In the genomic region with DNA sequence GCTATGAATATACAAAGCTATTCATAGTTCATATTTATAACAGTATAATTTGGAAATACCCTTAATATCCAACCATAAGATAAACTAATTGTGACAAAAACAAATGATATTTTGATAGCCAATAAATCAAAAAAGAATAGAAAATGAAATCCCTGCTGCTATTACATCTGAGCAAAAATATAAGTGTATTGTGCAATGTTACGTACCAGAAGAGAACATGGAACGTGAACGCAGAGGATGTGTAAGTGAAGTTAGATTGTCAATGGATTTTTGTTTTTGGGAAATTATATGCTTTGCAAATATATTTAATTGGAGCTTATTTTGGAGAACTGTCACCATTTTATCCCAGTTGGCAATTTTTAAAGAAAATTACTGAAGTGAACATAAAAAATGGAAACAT, we compare ENCODE assay signal across 8 cellular contexts.
"Had no signal": no experiment of that assay in that cellular context is flagged by ENCODE, and none has a peak within 500 bp of the region (broad histone marks: within the 10 kb centered on the region; RNA-seq: fewer than 3 reads in every experiment).

No MANE protein-coding gene starts in this region.

- H3K36me3 ChIP-seq: HAP-1 had no signal

- ATAC-seq: HCT116 had no signal

- H3K9ac ChIP-seq: GM23248 had no signal

- H3K27ac ChIP-seq: GM23248, HL-60 had no signal

- H2AFZ ChIP-seq: GM23248 had no signal

- DNase-seq: GM23248, GOT3, H7, HFFc6, KBM-7 had no signal

- H3K9me3 ChIP-seq: HAP-1 had no signal

- H3K4me3 ChIP-seq: GM23248, HAP-1 had no signal
